Comparison of ENCODE assay signal across 8 cellular contexts in genomic region chr2:132415256-132416079, GRCh38. TPM values are rescaled to one million over a fixed set of nuclear protein-coding genes. Genes with fewer than 3 reads are reported as not detected.
DNase-seq lines count a peak whose midpoint lies in the region; ATAC-seq and TF ChIP-seq lines count a peak whose summit lies in the region.

No MANE protein-coding gene starts in this region.

- H3K36me3 ChIP-seq in HEK293 (ENCODE audit: control insufficient read depth in 2 of 2, insufficient read depth in 1 of 2, low read length in 2 of 2) (no peaks in the 10 kb centered on the region), gastroesophageal sphincter (no peaks in the 10 kb centered on the region), skeletal muscle satellite cell (ENCODE audit: insufficient read depth, low read length) (no peaks in the 10 kb centered on the region)

- DNase-seq in RWPE1 (ENCODE audit: low spot score) (no peak), HuH-7.5 (ENCODE audit: low spot score) (no peak)

- POLR2A ChIA-PET in HEK293 (lab: Yijun Ruan, JAX) (interaction anchor here (0.8 to 1.0 kb wide), 2 partner anchors 13 to 34 kb away, joined by 3 to 4 read pairs; no protein-coding TSS in a partner anchor), RWPE1 (lab: Yijun Ruan, JAX; ENCODE audit: low non-redundant PET) (interaction anchor here (0.5 kb wide), 1 partner anchor 444 kb away, joined by 3 read pairs; no protein-coding TSS in a partner anchor)

- peak overlapping the region; percentile 48 for H3K4me3 ChIP-seq in HEK293 (ENCODE audit: low read depth, low read length)
- H3K4me3 ChIP-seq in gastroesophageal sphincter, result peak overlapping the region; percentile 45 to 62
- peak overlapping the region; percentile 67 for H3K4me3 ChIP-seq in skeletal muscle satellite cell (ENCODE audit: low read length)

- H3K27me3 ChIP-seq in gastroesophageal sphincter, result peaks cover 13% of the 10 kb centered on the region
- no peaks in the 10 kb centered on the region for H3K27me3 ChIP-seq in skeletal muscle satellite cell (ENCODE audit: control insufficient read depth, insufficient read depth, low read length)

- H3K4me1 ChIP-seq in HEK293 (ENCODE audit: control insufficient read depth, insufficient read depth, low read length) (peaks cover 10% of the 10 kb centered on the region; the same call in 1 of the 2 replicates), gastroesophageal sphincter (peaks cover 0 to 16% (median 0%) of the 10 kb centered on the region in 3 donors), skeletal muscle satellite cell (ENCODE audit: control insufficient read depth, insufficient read depth, low read length) (peaks cover 23% of the 10 kb centered on the region)

- 0 out of 2 replicates have a peak, but pooled peaks have one; percentile 18 for TF ChIP-seq CTCF in HEK293 (tag by site-specific recombination; IDR thresholded peaks at IDR 0.05)
- no peak for TF ChIP-seq CTCF in RWPE1 (conservative IDR thresholded peaks at IDR 0.05; ENCODE audit: low read depth)
- no peak for TF ChIP-seq CTCF in gastroesophageal sphincter (IDR thresholded peaks at IDR 0.05)

- peak overlapping the region; percentile 80 for H3K4me2 ChIP-seq in skeletal muscle satellite cell (ENCODE audit: low read length)

- no peak for ATAC-seq in gastroesophageal sphincter
- no peak for ATAC-seq in GM21825 (IDR thresholded peaks at IDR 0.05; ENCODE audit: unreplicated experiment)
- ATAC-seq in HG03280 (IDR thresholded peaks at IDR 0.05; ENCODE audit: unreplicated experiment), result no peak
- no peak for ATAC-seq in GM21515 (IDR thresholded peaks at IDR 0.05; ENCODE audit: unreplicated experiment)

- TF ChIP-seq EP300 in gastroesophageal sphincter (IDR thresholded peaks at IDR 0.05), result no peak

- H3K9ac ChIP-seq in skeletal muscle satellite cell (ENCODE audit: low read depth, low read length), result peak overlapping the region; percentile 61

- H3K9me3 ChIP-seq in HEK293 (ENCODE audit: control insufficient read depth, insufficient read depth, low read depth, low read length) (no peaks in the 10 kb centered on the region), gastroesophageal sphincter (no peaks in the 10 kb centered on the region), skeletal muscle satellite cell (replicated peaks; ENCODE audit: low read length) (no peaks in the 10 kb centered on the region)

- no peak for TF ChIP-seq POLR2A in gastroesophageal sphincter (IDR thresholded peaks at IDR 0.05)

- CTCF ChIA-PET in HEK293 (lab: Yijun Ruan, JAX) (interaction anchor here (0.6 kb wide), 1 partner anchor 98 kb away, joined by 4 read pairs; no protein-coding TSS in a partner anchor), RWPE1 (lab: Yijun Ruan, JAX) (interaction anchor here (0.9 kb wide), 2 partner anchors 16 to 66 kb away, joined by 3 read pairs; no protein-coding TSS in a partner anchor)

- H3K27ac ChIP-seq in HEK293 (ENCODE audit: extremely low read depth, low read depth, low read length), result peak overlapping the region; percentile 38; the same call in 1 of the 2 replicates
- peak overlapping the region; percentile 99 for H3K27ac ChIP-seq in RWPE1
- H3K27ac ChIP-seq in gastroesophageal sphincter, result no peak overlapping the region

- WGBS in gastroesophageal sphincter (ENCODE audit: low coverage in 1 of 2), 2 donors, result 37 to 65% methylated on average over 5 to 6 of the region's 22 CpGs

TF ChIP-seq in HEK293, 187 proteins besides CTCF, POLR2A, EP300 and RAD21 (continues in another document):
- TF ChIP-seq ZNF266 (tag by site-specific recombination; IDR thresholded peaks at IDR 0.05; ENCODE audit: low read depth) (no peak), ZNF239 (tag by site-specific recombination; IDR thresholded peaks at IDR 0.05) (peak; percentile 89), HOXA7 (CRISPR knock-in tag; IDR thresholded peaks at IDR 0.05; ENCODE audit: borderline replicate concordance) (no peak), ZFP69B (tag by site-specific recombination; IDR thresholded peaks at IDR 0.05) (no peak), ZNF510 (tag by site-specific recombination; IDR thresholded peaks at IDR 0.05; ENCODE audit: insufficient replicate concordance) (no peak), SP7 (tag by site-specific recombination; IDR thresholded peaks at IDR 0.05) (no peak), ZNF548 (tag by site-specific recombination; IDR thresholded peaks at IDR 0.05) (no peak), ZBTB11 (tag by site-specific recombination; conservative IDR thresholded peaks at IDR 0.05; ENCODE audit: low read depth) (no peak), ZEB2 (tag by site-specific recombination; IDR thresholded peaks at IDR 0.05) (no peak), ZNF16 (tag by site-specific recombination; IDR thresholded peaks at IDR 0.05; ENCODE audit: low read depth) (no peak), ZNF830 (tag by site-specific recombination; IDR thresholded peaks at IDR 0.05; ENCODE audit: low read depth) (no peak), ZBTB21 (tag by site-specific recombination; IDR thresholded peaks at IDR 0.05) (no peak), ZNF302 (tag by site-specific recombination; IDR thresholded peaks at IDR 0.05; ENCODE audit: low read depth) (no peak), ZNF514 (tag by site-specific recombination; IDR thresholded peaks at IDR 0.05) (no peak), ZBTB20 (tag by site-specific recombination; IDR thresholded peaks at IDR 0.05) (no peak), ZIC2 (tag by site-specific recombination; IDR thresholded peaks at IDR 0.05) (peak; percentile 83), ZBTB6 (tag by site-specific recombination; IDR thresholded peaks at IDR 0.05) (no peak), ZNF747 (tag by site-specific recombination; IDR thresholded peaks at IDR 0.05) (no peak)
- TF ChIP-seq, protein P1, sequence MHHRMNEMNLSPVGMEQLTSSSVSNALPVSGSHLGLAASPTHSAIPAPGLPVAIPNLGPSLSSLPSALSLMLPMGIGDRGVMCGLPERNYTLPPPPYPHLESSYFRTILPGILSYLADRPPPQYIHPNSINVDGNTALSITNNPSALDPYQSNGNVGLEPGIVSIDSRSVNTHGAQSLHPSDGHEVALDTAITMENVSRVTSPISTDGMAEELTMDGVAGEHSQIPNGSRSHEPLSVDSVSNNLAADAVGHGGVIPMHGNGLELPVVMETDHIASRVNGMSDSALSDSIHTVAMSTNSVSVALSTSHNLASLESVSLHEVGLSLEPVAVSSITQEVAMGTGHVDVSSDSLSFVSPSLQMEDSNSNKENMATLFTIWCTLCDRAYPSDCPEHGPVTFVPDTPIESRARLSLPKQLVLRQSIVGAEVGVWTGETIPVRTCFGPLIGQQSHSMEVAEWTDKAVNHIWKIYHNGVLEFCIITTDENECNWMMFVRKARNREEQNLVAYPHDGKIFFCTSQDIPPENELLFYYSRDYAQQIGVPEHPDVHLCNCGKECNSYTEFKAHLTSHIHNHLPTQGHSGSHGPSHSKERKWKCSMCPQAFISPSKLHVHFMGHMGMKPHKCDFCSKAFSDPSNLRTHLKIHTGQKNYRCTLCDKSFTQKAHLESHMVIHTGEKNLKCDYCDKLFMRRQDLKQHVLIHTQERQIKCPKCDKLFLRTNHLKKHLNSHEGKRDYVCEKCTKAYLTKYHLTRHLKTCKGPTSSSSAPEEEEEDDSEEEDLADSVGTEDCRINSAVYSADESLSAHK (tag by site-specific recombination; IDR thresholded peaks at IDR 0.05), result no peak
- TF ChIP-seq, protein P2, sequence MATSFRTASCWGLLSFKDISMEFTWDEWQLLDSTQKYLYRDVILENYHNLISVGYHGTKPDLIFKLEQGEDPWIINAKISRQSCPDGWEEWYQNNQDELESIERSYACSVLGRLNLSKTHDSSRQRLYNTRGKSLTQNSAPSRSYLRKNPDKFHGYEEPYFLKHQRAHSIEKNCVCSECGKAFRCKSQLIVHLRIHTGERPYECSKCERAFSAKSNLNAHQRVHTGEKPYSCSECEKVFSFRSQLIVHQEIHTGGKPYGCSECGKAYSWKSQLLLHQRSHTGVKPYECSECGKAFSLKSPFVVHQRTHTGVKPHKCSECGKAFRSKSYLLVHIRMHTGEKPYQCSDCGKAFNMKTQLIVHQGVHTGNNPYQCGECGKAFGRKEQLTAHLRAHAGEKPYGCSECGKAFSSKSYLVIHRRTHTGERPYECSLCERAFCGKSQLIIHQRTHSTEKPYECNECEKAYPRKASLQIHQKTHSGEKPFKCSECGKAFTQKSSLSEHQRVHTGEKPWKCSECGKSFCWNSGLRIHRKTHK (tag by site-specific recombination; IDR thresholded peaks at IDR 0.05), result no peak

RNA-seq across cellular contexts. Expression of gene GPR39, which starts 1.1 kb away (rescaled TPM):
- 1 to 10 TPM in 1 of 4 donors, under 1 TPM in 2, not detected in 1; 0.46 to 2.6 (median 0.69) TPM for total RNA-seq in gastroesophageal sphincter
- total RNA-seq in skeletal muscle satellite cell (2012; rRNA removed), result 9.6 and 10.0 TPM in 2 replicates

Comparison
In these comparisons a context has a peak if more than half of its experiments do, and no peak if none do; other contexts are left out.
1. H3K27ac ChIP-seq: peak in HEK293 (single experiment) and RWPE1 (single experiment); none in gastroesophageal sphincter (0 of 4).
2. Peak in every context shown above with its lines, with median percentiles within 50 percentile points of each other: H3K4me3 ChIP-seq.